23 cellular contexts compared by ENCODE assay signal in genomic region chr6:12578751-12579150, GRCh38.
A peak's percentile ranks its signal among the peaks of the same experiment; 100 is the strongest.
DNase-seq lines count a peak whose midpoint lies in the region; FAIRE-seq lines count a peak whose summit lies in the region.
"Had no signal": no experiment of that assay in that cellular context is flagged by ENCODE, and none has a peak within 500 bp of the region (broad histone marks: within the 10 kb centered on the region; RNA-seq: fewer than 3 reads in every experiment).

No MANE protein-coding gene starts in this region.

- DNase-seq in A172 (ENCODE audit: low spot score) (peak; percentile 80), HCEC 1CT (peak; percentile 80), hepatic stellate cell (ENCODE audit: low spot score) (peak; percentile 13), epidermal melanocyte (ENCODE audit: insufficient read length, low spot score) (no peak), RPMI8226 (no peak), NCI-H146 treated with DMSO at 0.1 percent for 48 hours (lab: John Stamatoyannopoulos, UW; ENCODE audit: unreplicated experiment) (no peak)
- no peak for DNase-seq in stimulated activated naive CD4-positive, alpha-beta T cell treated with Interleukin-2 at 50 U/mL for 16 hours (lab: John Stamatoyannopoulos, UW)
- DNase-seq: 8988T; activated CD4-positive, alpha-beta T cell treated with anti-CD3 and anti-CD28 coated beads, Interleukin-2, amount 50 U/mL, for 1 hour; activated CD8-positive, alpha-beta memory T cell treated with anti-CD3 and anti-CD28 coated beads, Interleukin-2, amount 50 U/mL, for 48 hours; activated gamma-delta T cell; adrenal gland; DMS 273 treated with DMSO at 0.1 percent for 48 hours; effector CD4-positive, alpha-beta T cell; naive thymus-derived CD4-positive, alpha-beta T cell; NCI-H2029 treated with DMSO at 0.1 percent for 48 hours; NCI-H510A treated with DMSO at 0.1 percent for 48 hours; Right ventricle myocardium superior; stimulated activated CD4-positive, alpha-beta T cell treated with anti-CD3 and anti-CD28 coated beads, Interleukin-1b, Interleukin-23, amount 100 ng/mL, for 48 hours; stomach; T-helper 1 cell had no signal

- FAIRE-seq in TTC549 (lab: Jason Lieb, UNC) = peak; percentile 92
- FAIRE-seq: islet of Langerhans had no signal

Comparison
In these comparisons a context has a peak if more than half of its experiments do, and no peak if none do; other contexts are left out.
1. DNase-seq: peak in A172 (single experiment), HCEC 1CT (single experiment) and hepatic stellate cell (single experiment); none in stimulated activated naive CD4-positive, alpha-beta T cell treated with Interleukin-2 at 50 U/mL for 16 hours (single experiment), epidermal melanocyte (single experiment), RPMI8226 (single experiment) and NCI-H146 treated with DMSO at 0.1 percent for 48 hours (single experiment).